In genomic region chr18:58046794-58047555, GRCh38 we compare ENCODE assay signal across 1 cellular context.
A peak's percentile ranks its signal among the peaks of the same experiment; 100 is the strongest.
TF ChIP-seq lines count a peak whose summit lies in the region.

No MANE protein-coding gene starts in this region.

TF ChIP-seq in HepG2, 621 proteins besides CTCF, POLR2A, EP300 and RAD21 (continued from another document and continues in another):
- TF ChIP-seq ZNF567 (CRISPR knock-in tag; IDR thresholded peaks at IDR 0.05; ENCODE audit: borderline replicate concordance) (no peak), PAF1 (CRISPR knock-in tag; IDR thresholded peaks at IDR 0.05) (peak; percentile 58; the same call in 1 of the 2 replicates), ARNT (IDR thresholded peaks at IDR 0.05) (no peak), ARID4A (CRISPR knock-in tag; IDR thresholded peaks at IDR 0.05; ENCODE audit: borderline replicate concordance) (peak; percentile 12; the same call in 1 of the 2 replicates), HMG20B (CRISPR knock-in tag; conservative IDR thresholded peaks at IDR 0.05) (no peak), ZNF558 (CRISPR knock-in tag; IDR thresholded peaks at IDR 0.05; ENCODE audit: borderline replicate concordance) (no peak), CREB1 (IDR thresholded peaks at IDR 0.05) (no peak), CREB1 (CRISPR knock-in tag; IDR thresholded peaks at IDR 0.05) (peak; percentile 11; the same call in 1 of the 2 replicates), MED1 (CRISPR knock-in tag; IDR thresholded peaks at IDR 0.05) (peak; percentile 3; the same call in 1 of the 2 replicates), ZNF777 (CRISPR knock-in tag; IDR thresholded peaks at IDR 0.05) (0 out of 2 replicates have a peak, but pooled peaks have one; percentile 34), SMAD1 (CRISPR knock-in tag; IDR thresholded peaks at IDR 0.05; ENCODE audit: borderline replicate concordance, low read depth) (no peak), MAZ (IDR thresholded peaks at IDR 0.05; ENCODE audit: borderline replicate concordance, low read depth, low read length) (no peak), MAZ (CRISPR knock-in tag; IDR thresholded peaks at IDR 0.05; ENCODE audit: low read depth) (no peak), ATF3 (CRISPR knock-in tag; IDR thresholded peaks at IDR 0.05) (peak; percentile 60; the same call in 1 of the 2 replicates), HOXA5 (CRISPR knock-in tag; IDR thresholded peaks at IDR 0.05) (no peak), JDP2 (CRISPR knock-in tag; IDR thresholded peaks at IDR 0.05; ENCODE audit: borderline replicate concordance) (no peak), JUND (CRISPR knock-in tag; IDR thresholded peaks at IDR 0.05) (no peak), DR1 (CRISPR knock-in tag; IDR thresholded peaks at IDR 0.05) (no peak), SAFB2 (CRISPR knock-in tag; IDR thresholded peaks at IDR 0.05; ENCODE audit: borderline replicate concordance, low read depth) (no peak), PRDM10 (CRISPR knock-in tag; IDR thresholded peaks at IDR 0.05; ENCODE audit: low read depth) (no peak), GZF1 (CRISPR knock-in tag; IDR thresholded peaks at IDR 0.05) (no peak), MLLT10 (CRISPR knock-in tag; IDR thresholded peaks at IDR 0.05) (peak; percentile 34; the same call in 1 of the 2 replicates), FOXJ3 (CRISPR knock-in tag; IDR thresholded peaks at IDR 0.05; ENCODE audit: borderline replicate concordance) (no peak; the same call in 1 of the 2 replicates), SATB2 (CRISPR knock-in tag; IDR thresholded peaks at IDR 0.05) (no peak), LCORL (IDR thresholded peaks at IDR 0.05) (no peak), LCORL (CRISPR knock-in tag; IDR thresholded peaks at IDR 0.05) (no peak), ZNF562 (CRISPR knock-in tag; IDR thresholded peaks at IDR 0.05; ENCODE audit: borderline replicate concordance) (no peak), MXI1 (IDR thresholded peaks at IDR 0.05; ENCODE audit: borderline replicate concordance, low read depth, low read length) (no peak; the same call in 2 of the 3 replicates), MTF2 (CRISPR knock-in tag; IDR thresholded peaks at IDR 0.05; ENCODE audit: borderline replicate concordance) (no peak), SP4 (CRISPR knock-in tag; IDR thresholded peaks at IDR 0.05) (no peak), ZC3H4 (CRISPR knock-in tag; IDR thresholded peaks at IDR 0.05; ENCODE audit: borderline replicate concordance) (0 out of 2 replicates have a peak, but pooled peaks have one; percentile 58), MTA3 (CRISPR knock-in tag; IDR thresholded peaks at IDR 0.05) (no peak), GLI4 (CRISPR knock-in tag; IDR thresholded peaks at IDR 0.05; ENCODE audit: borderline replicate concordance) (no peak), HMGXB3 (CRISPR knock-in tag; IDR thresholded peaks at IDR 0.05; ENCODE audit: borderline replicate concordance) (0 out of 2 replicates have a peak, but pooled peaks have one; percentile 37), SOX5 (CRISPR knock-in tag; IDR thresholded peaks at IDR 0.05; ENCODE audit: borderline replicate concordance) (no peak), SALL1 (CRISPR knock-in tag; IDR thresholded peaks at IDR 0.05) (no peak), CEBPB (IDR thresholded peaks at IDR 0.05; ENCODE audit: borderline replicate concordance, low read depth, low read length) (peak; percentile 44; the same call in 1 of the 2 replicates), KLF9 (CRISPR knock-in tag; IDR thresholded peaks at IDR 0.05; ENCODE audit: low read depth) (no peak), ZNF224 (CRISPR knock-in tag; IDR thresholded peaks at IDR 0.05) (no peak), TAF15 (IDR thresholded peaks at IDR 0.05; ENCODE audit: low read depth, low read length, poor library complexity, severe bottlenecking) (no peak), ZNF747 (CRISPR knock-in tag; IDR thresholded peaks at IDR 0.05; ENCODE audit: borderline replicate concordance) (no peak)
- TF ChIP-seq, protein P1, sequence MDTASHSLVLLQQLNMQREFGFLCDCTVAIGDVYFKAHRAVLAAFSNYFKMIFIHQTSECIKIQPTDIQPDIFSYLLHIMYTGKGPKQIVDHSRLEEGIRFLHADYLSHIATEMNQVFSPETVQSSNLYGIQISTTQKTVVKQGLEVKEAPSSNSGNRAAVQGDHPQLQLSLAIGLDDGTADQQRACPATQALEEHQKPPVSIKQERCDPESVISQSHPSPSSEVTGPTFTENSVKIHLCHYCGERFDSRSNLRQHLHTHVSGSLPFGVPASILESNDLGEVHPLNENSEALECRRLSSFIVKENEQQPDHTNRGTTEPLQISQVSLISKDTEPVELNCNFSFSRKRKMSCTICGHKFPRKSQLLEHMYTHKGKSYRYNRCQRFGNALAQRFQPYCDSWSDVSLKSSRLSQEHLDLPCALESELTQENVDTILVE (CRISPR knock-in tag; IDR thresholded peaks at IDR 0.05) = 0 out of 2 replicates have a peak, but pooled peaks have one; percentile 37
- TF ChIP-seq, protein P2, sequence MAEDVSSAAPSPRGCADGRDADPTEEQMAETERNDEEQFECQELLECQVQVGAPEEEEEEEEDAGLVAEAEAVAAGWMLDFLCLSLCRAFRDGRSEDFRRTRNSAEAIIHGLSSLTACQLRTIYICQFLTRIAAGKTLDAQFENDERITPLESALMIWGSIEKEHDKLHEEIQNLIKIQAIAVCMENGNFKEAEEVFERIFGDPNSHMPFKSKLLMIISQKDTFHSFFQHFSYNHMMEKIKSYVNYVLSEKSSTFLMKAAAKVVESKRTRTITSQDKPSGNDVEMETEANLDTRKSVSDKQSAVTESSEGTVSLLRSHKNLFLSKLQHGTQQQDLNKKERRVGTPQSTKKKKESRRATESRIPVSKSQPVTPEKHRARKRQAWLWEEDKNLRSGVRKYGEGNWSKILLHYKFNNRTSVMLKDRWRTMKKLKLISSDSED (CRISPR knock-in tag; IDR thresholded peaks at IDR 0.05) = no peak
- TF ChIP-seq, protein P3, sequence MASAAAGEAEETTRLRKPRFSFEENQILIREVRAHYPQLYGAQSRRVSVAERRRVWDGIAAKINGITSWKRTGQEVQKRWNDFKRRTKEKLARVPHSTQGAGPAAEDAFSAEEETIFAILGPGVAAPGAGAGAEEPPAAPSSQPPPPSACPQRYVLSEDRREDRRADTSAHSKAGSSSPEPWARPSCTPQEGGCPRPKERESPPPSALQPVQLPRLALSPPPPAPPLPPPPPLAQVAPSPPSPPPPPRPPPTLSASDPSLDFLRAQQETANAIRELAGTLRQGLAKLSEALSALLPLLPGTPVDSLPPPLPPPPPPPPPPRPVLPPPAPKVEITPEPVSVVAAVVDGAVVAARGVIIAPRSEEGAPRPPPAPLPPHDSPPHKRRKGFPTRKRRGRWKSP (CRISPR knock-in tag; IDR thresholded peaks at IDR 0.05) = no peak
